8 cellular contexts compared by ENCODE assay signal in the genomic region with DNA sequence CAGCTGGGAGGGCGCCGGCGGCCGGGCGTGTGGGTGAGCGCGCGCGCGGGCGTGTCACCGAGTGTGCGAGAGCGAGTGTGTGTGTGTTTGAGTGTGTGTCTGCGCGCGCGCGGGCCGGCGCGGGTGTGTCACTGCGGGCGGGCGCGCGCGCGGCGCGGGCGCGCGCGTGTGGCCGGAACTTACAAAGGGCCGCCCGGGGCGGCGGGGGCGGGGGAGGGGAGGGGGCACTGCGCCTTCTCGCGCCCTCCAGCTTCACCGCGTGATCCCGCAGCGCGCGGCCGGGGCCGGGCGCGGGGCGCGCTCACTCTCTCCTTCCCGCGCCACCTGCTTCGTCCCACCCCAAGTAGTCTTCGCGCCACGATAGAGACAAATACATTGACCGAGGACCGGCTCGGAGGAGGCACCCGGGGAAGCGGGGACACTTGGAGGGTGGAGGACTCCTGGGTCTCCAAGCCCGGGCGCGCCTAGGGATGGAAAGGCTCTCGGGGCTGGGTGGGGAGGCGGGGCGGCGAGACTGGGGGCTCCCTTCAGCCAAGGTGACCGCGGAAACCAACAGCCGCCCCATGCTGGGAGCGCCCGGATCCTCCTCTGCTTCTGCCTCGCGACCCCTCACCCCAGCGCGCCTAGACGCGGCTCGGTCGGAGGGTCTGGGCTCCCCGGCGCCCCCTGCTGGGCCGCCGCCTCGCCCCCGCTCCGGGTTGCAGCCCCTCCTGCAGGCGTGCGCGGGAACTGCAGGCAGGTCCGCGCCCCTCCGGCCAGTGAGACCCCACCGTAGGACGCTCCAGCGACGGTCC. TPM values are rescaled to one million over a fixed set of nuclear protein-coding genes. Genes with fewer than 3 reads are reported as not detected.
DNase-seq lines count a peak whose midpoint lies in the region; ATAC-seq lines count a peak whose summit lies in the region.

A gene with protein sequence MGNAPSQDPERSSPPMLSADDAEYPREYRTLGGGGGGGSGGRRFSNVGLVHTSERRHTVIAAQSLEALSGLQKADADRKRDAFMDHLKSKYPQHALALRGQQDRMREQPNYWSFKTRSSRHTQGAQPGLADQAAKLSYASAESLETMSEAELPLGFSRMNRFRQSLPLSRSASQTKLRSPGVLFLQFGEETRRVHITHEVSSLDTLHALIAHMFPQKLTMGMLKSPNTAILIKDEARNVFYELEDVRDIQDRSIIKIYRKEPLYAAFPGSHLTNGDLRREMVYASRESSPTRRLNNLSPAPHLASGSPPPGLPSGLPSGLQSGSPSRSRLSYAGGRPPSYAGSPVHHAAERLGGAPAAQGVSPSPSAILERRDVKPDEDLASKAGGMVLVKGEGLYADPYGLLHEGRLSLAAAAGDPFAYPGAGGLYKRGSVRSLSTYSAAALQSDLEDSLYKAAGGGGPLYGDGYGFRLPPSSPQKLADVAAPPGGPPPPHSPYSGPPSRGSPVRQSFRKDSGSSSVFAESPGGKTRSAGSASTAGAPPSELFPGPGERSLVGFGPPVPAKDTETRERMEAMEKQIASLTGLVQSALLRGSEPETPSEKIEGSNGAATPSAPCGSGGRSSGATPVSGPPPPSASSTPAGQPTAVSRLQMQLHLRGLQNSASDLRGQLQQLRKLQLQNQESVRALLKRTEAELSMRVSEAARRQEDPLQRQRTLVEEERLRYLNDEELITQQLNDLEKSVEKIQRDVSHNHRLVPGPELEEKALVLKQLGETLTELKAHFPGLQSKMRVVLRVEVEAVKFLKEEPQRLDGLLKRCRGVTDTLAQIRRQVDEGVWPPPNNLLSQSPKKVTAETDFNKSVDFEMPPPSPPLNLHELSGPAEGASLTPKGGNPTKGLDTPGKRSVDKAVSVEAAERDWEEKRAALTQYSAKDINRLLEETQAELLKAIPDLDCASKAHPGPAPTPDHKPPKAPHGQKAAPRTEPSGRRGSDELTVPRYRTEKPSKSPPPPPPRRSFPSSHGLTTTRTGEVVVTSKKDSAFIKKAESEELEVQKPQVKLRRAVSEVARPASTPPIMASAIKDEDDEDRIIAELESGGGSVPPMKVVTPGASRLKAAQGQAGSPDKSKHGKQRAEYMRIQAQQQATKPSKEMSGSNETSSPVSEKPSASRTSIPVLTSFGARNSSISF (minus strand): TSS at position 101 of the 794 bp plus-strand sequence. CDS start 247 bp downstream, outside the sequence.

- no peaks in the 10 kb centered on the region for H3K36me3 Mint-ChIP-seq in stimulated activated naive B cell treated with anti-CD40 and anti-IgM and Interleukin-4, amounts not matched to agents 10 μg/mL and 1 μg/mL and 100 μg/mL, for 72 hours

- peak; percentile 23 for DNase-seq in DMS153 treated with DMSO at 0.1 percent for 48 hours (lab: John Stamatoyannopoulos, UW; ENCODE audit: unreplicated experiment)
- no peak for DNase-seq in DMS153 (lab: John Stamatoyannopoulos, UW)
- peak; percentile 67 for DNase-seq in NCI-H2196 (lab: John Stamatoyannopoulos, UW; ENCODE audit: unreplicated experiment)
- peak; percentile 44 to 48 for DNase-seq in activated CD4-positive, alpha-beta T cell treated with anti-CD3 and anti-CD28 coated beads, Interleukin-2, amount 50 U/mL, for 4 hours
- no peak for DNase-seq in stimulated activated naive B cell treated with anti-CD40 and anti-IgM and Interleukin-4, amounts not matched to agents 10 μg/mL and 1 μg/mL and 100 μg/mL, for 72 hours
- DNase-seq in dedifferentiated amniotic fluid mesenchymal stem cell (ENCODE audit: extremely low spot score) = no peak

- H3K27me3 ChIP-seq in ectodermal cell (ENCODE audit: control insufficient read depth, insufficient read depth, low read length, poor library complexity, severe bottlenecking) = peaks cover 5% of the 10 kb centered on the region

- no peak within 1 kb of the TSS for H3K27ac ChIP-seq in ectodermal cell (ENCODE audit: insufficient read depth, low read depth, low read length, poor library complexity, severe bottlenecking)
- H3K27ac ChIP-seq in mesodermal cell (ENCODE audit: low read depth, low read length, severe bottlenecking) = no peak within 1 kb of the TSS

- peaks cover 16 to 34% of the 10 kb centered on the region in 2 donors for H3K4me1 Mint-ChIP-seq in stimulated activated naive B cell treated with anti-CD40 and anti-IgM and Interleukin-4, amounts not matched to agents 10 μg/mL and 1 μg/mL and 100 μg/mL, for 72 hours

- peak; percentile 37 to 50 for ATAC-seq in stimulated activated naive B cell treated with anti-CD40 and anti-IgM and Interleukin-4, amounts not matched to agents 10 μg/mL and 1 μg/mL and 100 μg/mL, for 72 hours (replicated peaks)

- H3K27me3 Mint-ChIP-seq in stimulated activated naive B cell treated with anti-CD40 and anti-IgM and Interleukin-4, amounts not matched to agents 10 μg/mL and 1 μg/mL and 100 μg/mL, for 72 hours = peaks cover 80 to 96% of the 10 kb centered on the region in 2 donors

- H3K27ac Mint-ChIP-seq in stimulated activated naive B cell treated with anti-CD40 and anti-IgM and Interleukin-4, amounts not matched to agents 10 μg/mL and 1 μg/mL and 100 μg/mL, for 72 hours = peak within 1 kb of the TSS; percentile 57

- H3K9me3 ChIP-seq in ectodermal cell (ENCODE audit: control insufficient read depth, low read length) (no peaks in the 10 kb centered on the region), mesodermal cell (ENCODE audit: control insufficient read depth, low read length) (no peaks in the 10 kb centered on the region)

- H3K36me3 ChIP-seq in ectodermal cell (ENCODE audit: control insufficient read depth, insufficient read depth, low read length) (no peaks in the 10 kb centered on the region), mesodermal cell (ENCODE audit: control insufficient read depth, insufficient read depth, low read length) (no peaks in the 10 kb centered on the region)

- H3K4me1 ChIP-seq in ectodermal cell (ENCODE audit: control insufficient read depth, insufficient read depth, low read length) = peaks cover 62% of the 10 kb centered on the region
- H3K4me1 ChIP-seq in mesodermal cell (ENCODE audit: control insufficient read depth, insufficient read depth, low read length, poor library complexity, severe bottlenecking) = peaks cover 24% of the 10 kb centered on the region

- peak within 1 kb of the TSS; percentile 61 for H3K4me3 ChIP-seq in ectodermal cell (ENCODE audit: insufficient read depth, low read depth, low read length)
- peak within 1 kb of the TSS; percentile 48 for H3K4me3 ChIP-seq in mesodermal cell (ENCODE audit: extremely low read depth, insufficient read depth, low read length, poor library complexity, severe bottlenecking)

- H3K4me3 Mint-ChIP-seq in stimulated activated naive B cell treated with anti-CD40 and anti-IgM and Interleukin-4, amounts not matched to agents 10 μg/mL and 1 μg/mL and 100 μg/mL, for 72 hours = peak within 1 kb of the TSS; percentile 79 to 82

- 1% methylated on average over 104 of the region's 104 CpGs for WGBS in ectodermal cell, 2 experiments
- 0 to 2% methylated on average over 20 to 53 of the region's 104 CpGs for WGBS in mesodermal cell (ENCODE audit: insufficient coverage in 2 of 2), 2 experiments

- no peaks in the 10 kb centered on the region for H3K9me3 Mint-ChIP-seq in stimulated activated naive B cell treated with anti-CD40 and anti-IgM and Interleukin-4, amounts not matched to agents 10 μg/mL and 1 μg/mL and 100 μg/mL, for 72 hours

RNA-seq across cellular contexts. Expression of the gene that starts here (rescaled TPM):
- 11.5 TPM for polyA plus RNA-seq in ectodermal cell (2013, experiment 1 of 4)
- polyA plus RNA-seq in ectodermal cell (2013, experiment 2 of 4) = 11.6 TPM
- polyA plus RNA-seq in ectodermal cell (2013, experiment 3 of 4) = 9.0 TPM
- polyA plus RNA-seq in ectodermal cell (2013, experiment 4 of 4) = 10.6 TPM
- 2.7 TPM for polyA plus RNA-seq in mesodermal cell (2013, experiment 1 of 2)
- 2.1 TPM for polyA plus RNA-seq in mesodermal cell (2013, experiment 2 of 2)

Comparison
In these comparisons a context has a peak if more than half of its experiments do, and no peak if none do; other contexts are left out.
1. DNase-seq: peak in DMS153 treated with DMSO at 0.1 percent for 48 hours (single experiment), NCI-H2196 (single experiment) and activated CD4-positive, alpha-beta T cell treated with anti-CD3 and anti-CD28 coated beads, Interleukin-2, amount 50 U/mL, for 4 hours (2 of 2); none in DMS153 (single experiment), stimulated activated naive B cell treated with anti-CD40 and anti-IgM and Interleukin-4, amounts not matched to agents 10 μg/mL and 1 μg/mL and 100 μg/mL, for 72 hours (single experiment) and dedifferentiated amniotic fluid mesenchymal stem cell (single experiment).